1 cellular context compared by ENCODE assay signal in the genomic region with DNA sequence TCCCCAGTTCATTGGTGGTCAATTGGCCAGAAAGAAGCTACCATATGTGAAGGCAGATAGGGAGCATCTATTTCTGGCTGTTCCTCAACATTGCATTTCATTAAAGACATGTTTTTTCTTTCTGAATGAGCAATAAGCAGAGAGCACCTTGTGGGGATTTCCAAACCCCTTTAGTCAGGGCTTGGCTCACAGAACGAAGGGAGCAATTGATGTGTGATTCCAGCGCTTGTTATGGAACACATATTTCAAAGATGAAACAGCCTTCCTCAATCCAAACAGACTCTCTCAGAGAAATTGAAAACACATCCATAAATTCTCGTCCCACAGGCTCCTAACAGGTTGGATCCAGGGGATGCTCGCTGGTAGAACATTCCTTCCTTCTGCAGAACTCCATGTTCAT.
TF ChIP-seq lines count a peak whose summit lies in the region.

No MANE protein-coding gene starts in this region.

TF ChIP-seq in SK-N-SH, 30 proteins besides CTCF, POLR2A, EP300 and RAD21 (continued from another document):
- TF ChIP-seq, protein P1, sequence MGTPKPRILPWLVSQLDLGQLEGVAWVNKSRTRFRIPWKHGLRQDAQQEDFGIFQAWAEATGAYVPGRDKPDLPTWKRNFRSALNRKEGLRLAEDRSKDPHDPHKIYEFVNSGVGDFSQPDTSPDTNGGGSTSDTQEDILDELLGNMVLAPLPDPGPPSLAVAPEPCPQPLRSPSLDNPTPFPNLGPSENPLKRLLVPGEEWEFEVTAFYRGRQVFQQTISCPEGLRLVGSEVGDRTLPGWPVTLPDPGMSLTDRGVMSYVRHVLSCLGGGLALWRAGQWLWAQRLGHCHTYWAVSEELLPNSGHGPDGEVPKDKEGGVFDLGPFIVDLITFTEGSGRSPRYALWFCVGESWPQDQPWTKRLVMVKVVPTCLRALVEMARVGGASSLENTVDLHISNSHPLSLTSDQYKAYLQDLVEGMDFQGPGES (IDR thresholded peaks at IDR 0.05; ENCODE audit: low read depth, low read length) = no peak
- TF ChIP-seq SMC3 (IDR thresholded peaks at IDR 0.05; ENCODE audit: low read depth, low read length) = no peak
- TF ChIP-seq EZH2phosphoT487 (IDR thresholded peaks at IDR 0.05; ENCODE audit: borderline replicate concordance, low read depth) = no peak
- TF ChIP-seq MXI1 (IDR thresholded peaks at IDR 0.05; ENCODE audit: low read depth, low read length) = no peak
- TF ChIP-seq, protein P2, sequence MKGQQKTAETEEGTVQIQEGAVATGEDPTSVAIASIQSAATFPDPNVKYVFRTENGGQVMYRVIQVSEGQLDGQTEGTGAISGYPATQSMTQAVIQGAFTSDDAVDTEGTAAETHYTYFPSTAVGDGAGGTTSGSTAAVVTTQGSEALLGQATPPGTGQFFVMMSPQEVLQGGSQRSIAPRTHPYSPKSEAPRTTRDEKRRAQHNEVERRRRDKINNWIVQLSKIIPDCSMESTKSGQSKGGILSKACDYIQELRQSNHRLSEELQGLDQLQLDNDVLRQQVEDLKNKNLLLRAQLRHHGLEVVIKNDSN (IDR thresholded peaks at IDR 0.05; ENCODE audit: borderline replicate concordance, low read depth) = no peak
- no peak for TF ChIP-seq NRF1 (IDR thresholded peaks at IDR 0.05; ENCODE audit: low read depth, low read length)
- no peak for TF ChIP-seq CHD2 (IDR thresholded peaks at IDR 0.05; ENCODE audit: low read length, partially characterized antibody)
- no peak for TF ChIP-seq SIN3A (IDR thresholded peaks at IDR 0.05; ENCODE audit: borderline replicate concordance, low read depth, low read length)
- no peak for TF ChIP-seq POLR2AphosphoS5 (IDR thresholded peaks at IDR 0.05; ENCODE audit: low read depth, low read length)
- TF ChIP-seq GATA2 (CRISPR knock-in tag; IDR thresholded peaks at IDR 0.05) = no peak
- TF ChIP-seq, protein P3, sequence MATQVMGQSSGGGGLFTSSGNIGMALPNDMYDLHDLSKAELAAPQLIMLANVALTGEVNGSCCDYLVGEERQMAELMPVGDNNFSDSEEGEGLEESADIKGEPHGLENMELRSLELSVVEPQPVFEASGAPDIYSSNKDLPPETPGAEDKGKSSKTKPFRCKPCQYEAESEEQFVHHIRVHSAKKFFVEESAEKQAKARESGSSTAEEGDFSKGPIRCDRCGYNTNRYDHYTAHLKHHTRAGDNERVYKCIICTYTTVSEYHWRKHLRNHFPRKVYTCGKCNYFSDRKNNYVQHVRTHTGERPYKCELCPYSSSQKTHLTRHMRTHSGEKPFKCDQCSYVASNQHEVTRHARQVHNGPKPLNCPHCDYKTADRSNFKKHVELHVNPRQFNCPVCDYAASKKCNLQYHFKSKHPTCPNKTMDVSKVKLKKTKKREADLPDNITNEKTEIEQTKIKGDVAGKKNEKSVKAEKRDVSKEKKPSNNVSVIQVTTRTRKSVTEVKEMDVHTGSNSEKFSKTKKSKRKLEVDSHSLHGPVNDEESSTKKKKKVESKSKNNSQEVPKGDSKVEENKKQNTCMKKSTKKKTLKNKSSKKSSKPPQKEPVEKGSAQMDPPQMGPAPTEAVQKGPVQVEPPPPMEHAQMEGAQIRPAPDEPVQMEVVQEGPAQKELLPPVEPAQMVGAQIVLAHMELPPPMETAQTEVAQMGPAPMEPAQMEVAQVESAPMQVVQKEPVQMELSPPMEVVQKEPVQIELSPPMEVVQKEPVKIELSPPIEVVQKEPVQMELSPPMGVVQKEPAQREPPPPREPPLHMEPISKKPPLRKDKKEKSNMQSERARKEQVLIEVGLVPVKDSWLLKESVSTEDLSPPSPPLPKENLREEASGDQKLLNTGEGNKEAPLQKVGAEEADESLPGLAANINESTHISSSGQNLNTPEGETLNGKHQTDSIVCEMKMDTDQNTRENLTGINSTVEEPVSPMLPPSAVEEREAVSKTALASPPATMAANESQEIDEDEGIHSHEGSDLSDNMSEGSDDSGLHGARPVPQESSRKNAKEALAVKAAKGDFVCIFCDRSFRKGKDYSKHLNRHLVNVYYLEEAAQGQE (IDR thresholded peaks at IDR 0.05; ENCODE audit: low read depth, low read length) = no peak
- TF ChIP-seq, protein P4, sequence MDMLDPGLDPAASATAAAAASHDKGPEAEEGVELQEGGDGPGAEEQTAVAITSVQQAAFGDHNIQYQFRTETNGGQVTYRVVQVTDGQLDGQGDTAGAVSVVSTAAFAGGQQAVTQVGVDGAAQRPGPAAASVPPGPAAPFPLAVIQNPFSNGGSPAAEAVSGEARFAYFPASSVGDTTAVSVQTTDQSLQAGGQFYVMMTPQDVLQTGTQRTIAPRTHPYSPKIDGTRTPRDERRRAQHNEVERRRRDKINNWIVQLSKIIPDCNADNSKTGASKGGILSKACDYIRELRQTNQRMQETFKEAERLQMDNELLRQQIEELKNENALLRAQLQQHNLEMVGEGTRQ (IDR thresholded peaks at IDR 0.05; ENCODE audit: borderline replicate concordance, low read depth, low read length) = no peak
- no peak for TF ChIP-seq RFX5 (IDR thresholded peaks at IDR 0.05; ENCODE audit: low read length)
- no peak for TF ChIP-seq MEF2A (IDR thresholded peaks at IDR 0.05; ENCODE audit: borderline replicate concordance, low read depth)
- TF ChIP-seq RXRA (IDR thresholded peaks at IDR 0.05; ENCODE audit: borderline replicate concordance, low read depth) = no peak
- TF ChIP-seq JUND (IDR thresholded peaks at IDR 0.05) = peak; percentile 10; the same call in 1 of the 2 replicates
- peak; percentile 45; the same call in 1 of the 2 replicates for TF ChIP-seq FOSL2 (IDR thresholded peaks at IDR 0.05; ENCODE audit: borderline replicate concordance, low read depth)
- TF ChIP-seq FOXJ3 (CRISPR knock-in tag; IDR thresholded peaks at IDR 0.05) = no peak
- TF ChIP-seq TCF12 (IDR thresholded peaks at IDR 0.05) = peak; percentile 54
